18 cellular contexts compared by ENCODE assay signal in genomic region chr3:68705695-68706429, GRCh38.
"Had no signal": no experiment of that assay in that cellular context is flagged by ENCODE, and none has a peak within 500 bp of the region (broad histone marks: within the 10 kb centered on the region; RNA-seq: fewer than 3 reads in every experiment).

No MANE protein-coding gene starts in this region.

- H3K27me3 ChIP-seq: colonic mucosa, esophagus squamous epithelium, foreskin keratinocyte, right lobe of liver, suprapubic skin had no signal

- H3K36me3 Mint-ChIP-seq: activated CD4-positive, alpha-beta memory T cell treated with anti-CD3 and anti-CD28 coated beads for 36 hours; activated CD8-positive, alpha-beta memory T cell treated with anti-CD3 and anti-CD28 coated beads, Interleukin-2, amount 10 ng/mL, durations not matched to agents 7 days and 5 days had no signal

- H3K4me1 ChIP-seq: colonic mucosa, esophagus squamous epithelium, foreskin keratinocyte, right lobe of liver, suprapubic skin had no signal

- H3K4me3 Mint-ChIP-seq: activated CD4-positive, alpha-beta memory T cell treated with anti-CD3 and anti-CD28 coated beads for 36 hours; activated CD4-positive, alpha-beta T cell treated with anti-CD3 and anti-CD28 coated beads for 36 hours; activated CD8-positive, alpha-beta memory T cell treated with anti-CD3 and anti-CD28 coated beads, Interleukin-2, amount 10 ng/mL, durations not matched to agents 7 days and 5 days; memory B cell; natural killer cell had no signal

- DNase-seq: activated CD4-positive, alpha-beta memory T cell treated with anti-CD3 and anti-CD28 coated beads for 36 hours; activated CD4-positive, alpha-beta T cell treated with anti-CD3 and anti-CD28 coated beads for 36 hours; activated CD8-positive, alpha-beta memory T cell treated with anti-CD3 and anti-CD28 coated beads, Interleukin-2, amount 10 ng/mL, durations not matched to agents 7 days and 5 days; activated effector memory CD4-positive, alpha-beta T cell treated with Interleukin-2 at 50 U/mL for 16 hours; activated naive CD4-positive, alpha-beta T cell treated with anti-CD3 and anti-CD28 coated beads, Interleukin-2, amount 50 U/mL, for 16 hours; activated T-cell treated with anti-CD3 and anti-CD28 coated beads, Interleukin-2, amount 50 U/mL, for 1 hour; central memory CD4-positive, alpha-beta T cell; colonic mucosa; esophagus squamous epithelium; foreskin keratinocyte; head of caudate nucleus; natural killer cell; nucleus accumbens; right lobe of liver; stimulated activated naive CD8-positive, alpha-beta T cell treated with anti-CD3 and anti-CD28 coated beads, Interleukin-15, Interleukin-2, amounts not matched to agents 100 U/mL and 50 U/mL, for 24 hours had no signal

- H3K36me3 ChIP-seq: colonic mucosa, esophagus squamous epithelium, right lobe of liver, suprapubic skin had no signal

- H3K27me3 Mint-ChIP-seq: activated CD8-positive, alpha-beta memory T cell treated with anti-CD3 and anti-CD28 coated beads, Interleukin-2, amount 10 ng/mL, durations not matched to agents 7 days and 5 days; memory B cell; progenitor cell of endocrine pancreas had no signal

- H3K27ac ChIP-seq: colonic mucosa, esophagus squamous epithelium, foreskin keratinocyte, right lobe of liver, suprapubic skin had no signal

- H3K4me1 Mint-ChIP-seq: activated CD4-positive, alpha-beta T cell treated with anti-CD3 and anti-CD28 coated beads for 36 hours; activated CD8-positive, alpha-beta memory T cell treated with anti-CD3 and anti-CD28 coated beads, Interleukin-2, amount 10 ng/mL, durations not matched to agents 7 days and 5 days; memory B cell; natural killer cell had no signal

- H3K9me3 ChIP-seq: colonic mucosa, right lobe of liver had no signal

- H3K27ac Mint-ChIP-seq: activated CD4-positive, alpha-beta memory T cell treated with anti-CD3 and anti-CD28 coated beads for 36 hours; activated CD4-positive, alpha-beta T cell treated with anti-CD3 and anti-CD28 coated beads for 36 hours; activated CD8-positive, alpha-beta memory T cell treated with anti-CD3 and anti-CD28 coated beads, Interleukin-2, amount 10 ng/mL, durations not matched to agents 7 days and 5 days; memory B cell; natural killer cell; progenitor cell of endocrine pancreas had no signal

- H3K4me3 ChIP-seq: colonic mucosa, esophagus squamous epithelium, right lobe of liver, suprapubic skin had no signal
